ENCODE assay signal across 8 cellular contexts in the genomic region with DNA sequence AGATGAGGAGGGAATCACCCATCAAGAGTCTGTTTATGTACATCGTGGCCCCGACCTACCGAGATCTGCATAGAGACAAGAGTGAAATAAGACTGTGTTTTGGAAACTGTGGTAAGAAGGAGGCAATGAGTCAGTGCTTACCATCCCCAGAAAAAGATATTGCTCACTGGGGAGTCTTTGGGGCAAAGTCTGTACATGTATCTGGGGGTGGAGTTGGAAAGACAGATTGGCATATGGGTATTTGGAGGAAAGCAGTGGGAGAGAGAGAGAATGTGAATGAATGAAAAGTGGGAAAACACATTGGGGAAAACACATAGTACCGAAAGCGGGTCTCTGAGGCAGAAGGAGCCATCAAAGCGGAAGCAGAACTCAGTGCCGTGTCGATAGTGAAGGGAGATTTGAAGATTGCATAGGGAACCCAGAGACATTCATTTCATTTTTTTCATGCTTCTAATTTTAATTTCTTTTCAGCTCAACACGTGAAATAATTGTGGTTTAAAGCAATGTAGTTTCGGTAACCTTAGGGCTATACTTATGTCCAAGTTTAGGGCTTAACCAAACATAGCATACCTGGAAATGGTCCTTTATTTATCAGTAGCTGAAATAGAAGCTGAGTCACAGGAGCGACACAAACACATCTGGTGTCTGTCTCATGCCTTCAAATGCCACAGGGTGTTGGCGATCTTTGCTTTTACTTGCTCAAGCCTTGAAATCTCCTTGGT.
DNase-seq lines count a peak whose midpoint lies in the region; ATAC-seq and TF ChIP-seq lines count a peak whose summit lies in the region.

No MANE protein-coding gene starts in this region.

- CTCF ChIA-PET in MCF 10A (lab: Yijun Ruan, JAX): interaction anchor here (0.6 to 2.3 kb wide), 9 partner anchors 10 to 352 kb away, joined by 3 to 7 read pairs (median 3); no protein-coding TSS in a partner anchor

- H3K27me3 Mint-ChIP-seq in MCF 10A (ENCODE audit: insufficient read depth, unreplicated experiment): no peaks in the 10 kb centered on the region

- H3K4me1 Mint-ChIP-seq in MCF 10A (ENCODE audit: insufficient read depth, unreplicated experiment): peaks cover 29% of the 10 kb centered on the region

- H3K27ac ChIP-seq in breast epithelium: peak overlapping the region in 1 of 2 donors; percentile 44

- DNase-seq in MCF 10A (ENCODE audit: unreplicated experiment): peak; percentile 92
- no peak for DNase-seq in breast epithelium (ENCODE audit: low spot score in 2 of 2)
- peak; percentile 49 for DNase-seq in T-helper 9 cell
- peak; percentile 84 for DNase-seq in central memory CD4-positive, alpha-beta T cell
- peak; percentile 51 to 58 for DNase-seq in stimulated activated CD4-positive, alpha-beta T cell treated with anti-CD3 and anti-CD28 coated beads, Interleukin-15, amount 100 ng/mL, for 48 hours (ENCODE audit: low read depth in 2 of 2)
- no peak for DNase-seq in NCI-H446 (lab: John Stamatoyannopoulos, UW)
- no peak for DNase-seq in NCI-H1694 treated with DMSO at 0.1 percent for 48 hours (lab: John Stamatoyannopoulos, UW)

- H3K4me3 Mint-ChIP-seq in MCF 10A (ENCODE audit: unreplicated experiment): peak overlapping the region; percentile 69

- no peaks in the 10 kb centered on the region for H3K36me3 ChIP-seq in breast epithelium

- intact Hi-C loops in MCF 10A (cut with micrococcal nuclease): loop anchor here (2.0 kb wide), 2 partner anchors 42 to 104 kb away; no protein-coding TSS in a partner anchor
- intact Hi-C loops in breast epithelium (cut with DNase I; ENCODE audit: low total_unique reads): no loop called here

- H3K9me3 ChIP-seq in breast epithelium: no peaks in the 10 kb centered on the region

- TF ChIP-seq POLR2A in breast epithelium (IDR thresholded peaks at IDR 0.05): no peak

- peak overlapping the region; percentile 86 for H3K27ac Mint-ChIP-seq in MCF 10A (ENCODE audit: low read depth, unreplicated experiment)

- no peaks in the 10 kb centered on the region for H3K4me1 ChIP-seq in breast epithelium

- no peaks in the 10 kb centered on the region for H3K9me3 Mint-ChIP-seq in MCF 10A (ENCODE audit: unreplicated experiment)

- H3K36me3 Mint-ChIP-seq in MCF 10A (ENCODE audit: insufficient read depth, unreplicated experiment): no peaks in the 10 kb centered on the region

- peak overlapping the region in 1 of 3 donors; percentile 3 for H3K4me3 ChIP-seq in breast epithelium

- TF ChIP-seq CTCF in MCF 10A (IDR thresholded peaks at IDR 0.05; ENCODE audit: unreplicated experiment): no peak
- TF ChIP-seq CTCF in breast epithelium (IDR thresholded peaks at IDR 0.05): no peak

- TSS peak; percentile 99 for BruUV-seq in MCF 10A (replicated peaks; lab: Mats Ljungman, UMichigan)

- no peaks in the 10 kb centered on the region for H3K27me3 ChIP-seq in breast epithelium

- peak; percentile 83 for ATAC-seq in HG03175 (IDR thresholded peaks at IDR 0.05; ENCODE audit: unreplicated experiment)

- POLR2A ChIA-PET in MCF 10A (lab: Yijun Ruan, JAX): interaction anchor here (0.7 to 4.6 kb wide), 24 partner anchors 10 to 327 kb away, joined by 3 to 41 read pairs (median 4); partner anchors contain the start of gene CD44

Comparison
In these comparisons a context has a peak if more than half of its experiments do, and no peak if none do; other contexts are left out.
1. DNase-seq: peak in MCF 10A (single experiment), T-helper 9 cell (single experiment), central memory CD4-positive, alpha-beta T cell (single experiment) and stimulated activated CD4-positive, alpha-beta T cell treated with anti-CD3 and anti-CD28 coated beads, Interleukin-15, amount 100 ng/mL, for 48 hours (2 of 2); none in breast epithelium (0 of 2), NCI-H446 (0 of 2) and NCI-H1694 treated with DMSO at 0.1 percent for 48 hours (single experiment).